In the genomic region with DNA sequence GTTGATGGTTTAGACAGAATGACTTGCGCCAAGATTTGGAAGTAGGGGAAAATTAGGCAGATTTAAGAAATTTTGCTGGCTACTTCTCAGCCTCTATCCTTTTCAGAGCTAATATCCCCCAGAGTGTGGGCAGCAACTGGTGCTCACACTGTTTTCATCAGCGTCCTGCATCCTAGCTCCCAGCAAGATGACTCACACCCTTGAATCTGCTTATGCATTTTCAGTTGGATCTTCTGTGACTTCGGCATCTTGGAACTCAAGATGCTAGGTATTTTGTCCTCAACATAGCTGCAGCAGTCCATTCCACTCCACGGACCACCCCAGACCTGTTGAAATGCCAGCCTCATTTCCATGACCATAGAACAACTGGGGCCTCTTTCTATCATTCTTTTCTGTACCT, we compare ENCODE assay signal across 21 cellular contexts.
DNase-seq lines count a peak whose midpoint lies in the region; ATAC-seq, FAIRE-seq and TF ChIP-seq lines count a peak whose summit lies in the region.
"Had no signal": no experiment of that assay in that cellular context is flagged by ENCODE, and none has a peak within 500 bp of the region (broad histone marks: within the 10 kb centered on the region; RNA-seq: fewer than 3 reads in every experiment).

No MANE protein-coding gene starts in this region.

- peak; percentile 95 for FAIRE-seq in H54 (lab: Jason Lieb, UNC)

- no peak for TF ChIP-seq POLR2A in H54 (IDR thresholded peaks at IDR 0.05; ENCODE audit: low read depth, low read length)

- DNase-seq in H54 (ENCODE audit: insufficient read length, low spot score) (peak; percentile 4), amniotic epithelial cell (ENCODE audit: low read depth) (peak; percentile 14), fibroblast of peridontal ligament (ENCODE audit: extremely low read depth) (peak; percentile 63), skeletal muscle cell (ENCODE audit: low read depth) (peak; percentile 50), RPMI8226 (no peak), CD14-positive monocyte (ENCODE audit: low spot score) (no peak), right cardiac atrium (no peak), activated T-cell treated with anti-CD3 and anti-CD28 coated beads for 4 hours (no peak)
- DNase-seq: activated CD4-positive, CD25-positive, alpha-beta regulatory T cell; CD4-positive, CD25-positive, alpha-beta regulatory T cell; cortex of kidney; DMS53; kidney glomerular epithelial cell; MM.1S; NCI-H2029 had no signal

- H3K27me3 ChIP-seq in right cardiac atrium (ENCODE audit: control insufficient read depth, insufficient read depth), result no peaks in the 10 kb centered on the region
- H3K27me3 ChIP-seq: neural progenitor cell had no signal

- H3K4me1 ChIP-seq in right cardiac atrium (ENCODE audit: control insufficient read depth, insufficient read depth, low read length), result no peaks in the 10 kb centered on the region

- TF ChIP-seq CTCF in CD14-positive monocyte (IDR thresholded peaks at IDR 0.05), result no peak

- intact Hi-C loops in CD14-positive monocyte (cut with micrococcal nuclease) (no loop called here), right cardiac atrium (cut with DNase I) (no loop called here)

- no peak overlapping the region for H3K4me3 ChIP-seq in skeletal muscle cell (ENCODE audit: low read depth, low read length)
- H3K4me3 ChIP-seq in right cardiac atrium (ENCODE audit: low read length), result no peak overlapping the region
- H3K4me3 ChIP-seq: neural progenitor cell had no signal

- no peaks in the 10 kb centered on the region for H3K36me3 Mint-ChIP-seq in CD14-positive monocyte
- H3K36me3 Mint-ChIP-seq: CD4-positive, CD25-positive, alpha-beta regulatory T cell; mesothelial cell of epicardium; neural progenitor cell had no signal

- H3K9me3 ChIP-seq in right cardiac atrium (ENCODE audit: control insufficient read depth, low read length), result no peaks in the 10 kb centered on the region

- no peak for ATAC-seq in right cardiac atrium

- H3K27ac ChIP-seq in right cardiac atrium (ENCODE audit: low read length), result no peak overlapping the region
- H3K27ac ChIP-seq: epithelial cell of prostate, neural progenitor cell had no signal

- H3K4me3 Mint-ChIP-seq in CD14-positive monocyte, result no peak overlapping the region
- H3K4me3 Mint-ChIP-seq: CD4-positive, CD25-positive, alpha-beta regulatory T cell; mesothelial cell of epicardium; neural progenitor cell; stimulated activated naive CD8-positive, alpha-beta T cell treated with anti-CD3 and anti-CD28 coated beads, Interleukin-15, Interleukin-2, amounts not matched to agents 100 ng/mL and 50 ng/mL, for 24 hours; T-helper 1 cell treated with Interleukin-12 subunit alpha and Interleukin-12 subunit beta and Interleukin-4 antibody, amounts not matched to agents 30 μg/mL and 1 μg/mL, for 36 hours had no signal

- WGBS in right cardiac atrium, result 80% methylated on average over 4 of the region's 4 CpGs

- H3K9me3 Mint-ChIP-seq in CD14-positive monocyte, result peaks cover 0 to 4% (median 0%) of the 10 kb centered on the region in 7 donors
- H3K9me3 Mint-ChIP-seq: activated T-helper 2 cell treated with anti-CD3 and anti-CD28 coated beads, Interferon-gamma antibody, Interleukin-2, Interleukin-4, amounts not matched to agents 10 μg/mL and 5 μg/mL and 100 μg/mL, durations not matched to agents 14 hours and 24 hours and 36 hours; mesothelial cell of epicardium; neural progenitor cell; stimulated activated naive CD8-positive, alpha-beta T cell treated with anti-CD3 and anti-CD28 coated beads, Interleukin-15, Interleukin-2, amounts not matched to agents 100 ng/mL and 50 ng/mL, for 24 hours; T-helper 1 cell treated with Interleukin-12 subunit alpha and Interleukin-12 subunit beta and Interleukin-4 antibody, amounts not matched to agents 30 μg/mL and 1 μg/mL, for 36 hours had no signal

- H3K27ac Mint-ChIP-seq in CD14-positive monocyte, result no peak overlapping the region
- H3K27ac Mint-ChIP-seq: activated T-helper 2 cell treated with anti-CD3 and anti-CD28 coated beads, Interferon-gamma antibody, Interleukin-2, Interleukin-4, amounts not matched to agents 10 μg/mL and 5 μg/mL and 100 μg/mL, durations not matched to agents 14 hours and 24 hours and 36 hours; CD4-positive, CD25-positive, alpha-beta regulatory T cell; mesothelial cell of epicardium; neural progenitor cell; stimulated activated naive CD8-positive, alpha-beta T cell treated with anti-CD3 and anti-CD28 coated beads, Interleukin-15, Interleukin-2, amounts not matched to agents 100 ng/mL and 50 ng/mL, for 24 hours; T-helper 1 cell treated with Interleukin-12 subunit alpha and Interleukin-12 subunit beta and Interleukin-4 antibody, amounts not matched to agents 30 μg/mL and 1 μg/mL, for 36 hours had no signal

- no peaks in the 10 kb centered on the region for H3K4me1 Mint-ChIP-seq in CD14-positive monocyte

- H3K27me3 Mint-ChIP-seq in CD14-positive monocyte (ENCODE audit: low read depth in 3 of 3), result peaks cover 2 to 7% (median 6%) of the 10 kb centered on the region in 3 donors

Comparison
In these comparisons a context has a peak if more than half of its experiments do, and no peak if none do; other contexts are left out.
1. DNase-seq: peak in H54 (single experiment), amniotic epithelial cell (single experiment), fibroblast of peridontal ligament (single experiment) and skeletal muscle cell (single experiment); none in RPMI8226 (single experiment), CD14-positive monocyte (single experiment), right cardiac atrium (0 of 3) and activated T-cell treated with anti-CD3 and anti-CD28 coated beads for 4 hours (single experiment).